7 cellular contexts compared by ENCODE assay signal in the genomic region with DNA sequence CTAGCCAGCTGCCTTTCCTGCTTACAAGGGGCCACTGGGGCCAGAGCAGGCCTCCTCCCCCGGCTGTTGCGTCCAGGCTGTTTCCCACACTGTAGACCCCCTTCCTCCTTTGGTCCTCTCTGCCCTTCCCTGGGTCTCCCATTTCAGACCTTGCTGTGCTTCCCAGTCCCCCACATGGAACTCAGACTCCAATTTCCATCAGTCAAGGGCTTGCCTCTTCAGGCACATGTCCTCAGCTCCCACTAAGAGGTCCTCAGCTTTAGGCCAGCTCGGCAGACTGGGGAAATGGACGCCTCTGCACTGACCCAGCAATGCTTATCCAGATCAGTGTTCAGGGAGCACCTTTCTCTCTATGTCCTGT.
DNase-seq lines count a peak whose midpoint lies in the region; ATAC-seq and TF ChIP-seq lines count a peak whose summit lies in the region.

No MANE protein-coding gene starts in this region.

- H3K27me3 ChIP-seq in MG63, result no peaks in the 10 kb centered on the region
- no peaks in the 10 kb centered on the region for H3K27me3 ChIP-seq in right lobe of liver
- no peaks in the 10 kb centered on the region for H3K27me3 ChIP-seq in suprapubic skin

- H3K36me3 Mint-ChIP-seq in activated T-helper 2 cell treated with anti-CD3 and anti-CD28 coated beads, Interferon-gamma antibody, Interleukin-2, Interleukin-4, amounts not matched to agents 10 μg/mL and 5 μg/mL and 100 μg/mL, durations not matched to agents 14 hours and 24 hours and 36 hours (ENCODE audit: low read depth), result no peaks in the 10 kb centered on the region

- H3K4me1 ChIP-seq in right lobe of liver (peaks cover 0 to 3% (median 0%) of the 10 kb centered on the region in 4 donors), suprapubic skin (peaks cover 11% of the 10 kb centered on the region)

- ATAC-seq in right lobe of liver (no peak), HG02588 (IDR thresholded peaks at IDR 0.05; ENCODE audit: unreplicated experiment) (no peak), GM21576 (IDR thresholded peaks at IDR 0.05; ENCODE audit: unreplicated experiment) (no peak)

- TF ChIP-seq POLR2A in right lobe of liver (IDR thresholded peaks at IDR 0.05) (no peak), suprapubic skin (IDR thresholded peaks at IDR 0.05) (no peak)

- DNase-seq in MG63 (no peak), right lobe of liver (no peak), suprapubic skin (ENCODE audit: low spot score in 2 of 2) (no peak), EL (no peak)
- DNase-seq in activated T-helper 2 cell treated with anti-CD3 and anti-CD28 coated beads, Interferon-gamma antibody, Interleukin-2, Interleukin-4, amounts not matched to agents 10 μg/mL and 5 μg/mL and 100 μg/mL, durations not matched to agents 14 hours and 24 hours and 36 hours (ENCODE audit: low spot score), result no peak

- H3K4me3 ChIP-seq in MG63 (peak overlapping the region; percentile 43; the same call in 1 of the 2 replicates), right lobe of liver (no peak overlapping the region), suprapubic skin (peak overlapping the region; percentile 44)

- TF ChIP-seq CTCF in right lobe of liver (IDR thresholded peaks at IDR 0.05) (no peak), suprapubic skin (IDR thresholded peaks at IDR 0.05) (no peak)

- TF ChIP-seq EP300 in suprapubic skin (IDR thresholded peaks at IDR 0.05), result no peak

- H3K9me3 ChIP-seq in MG63 (0 out of 2 replicates have a peak, but pooled peaks cover 5% of the 10 kb centered on the region), right lobe of liver (no peaks in the 10 kb centered on the region), suprapubic skin (no peaks in the 10 kb centered on the region)

- 83% methylated on average over 2 of the region's 4 CpGs for WGBS in right lobe of liver (ENCODE audit: insufficient coverage, low coverage, low lambda C conversion rate, missing lambda C conversion rate)
- WGBS in suprapubic skin, result 83% methylated on average over 4 of the region's 4 CpGs

- peak overlapping the region; percentile 69 for H3K4me3 Mint-ChIP-seq in activated T-helper 2 cell treated with anti-CD3 and anti-CD28 coated beads, Interferon-gamma antibody, Interleukin-2, Interleukin-4, amounts not matched to agents 10 μg/mL and 5 μg/mL and 100 μg/mL, durations not matched to agents 14 hours and 24 hours and 36 hours (ENCODE audit: low read depth)

- intact Hi-C loops in activated T-helper 2 cell treated with anti-CD3 and anti-CD28 coated beads, Interferon-gamma antibody, Interleukin-2, Interleukin-4, amounts not matched to agents 10 μg/mL and 5 μg/mL and 100 μg/mL, durations not matched to agents 14 hours and 24 hours and 36 hours (cut with micrococcal nuclease), result loop anchor here (1.0 to 5.0 kb wide), 11 partner anchors 10 to 469 kb away; a partner anchor contains a TSS
- intact Hi-C loops in right lobe of liver (cut with DNase I), result no loop called here

- H3K4me1 Mint-ChIP-seq in activated T-helper 2 cell treated with anti-CD3 and anti-CD28 coated beads, Interferon-gamma antibody, Interleukin-2, Interleukin-4, amounts not matched to agents 10 μg/mL and 5 μg/mL and 100 μg/mL, durations not matched to agents 14 hours and 24 hours and 36 hours (ENCODE audit: low read depth), result peaks cover 35% of the 10 kb centered on the region

- no peaks in the 10 kb centered on the region for H3K27me3 Mint-ChIP-seq in activated T-helper 2 cell treated with anti-CD3 and anti-CD28 coated beads, Interferon-gamma antibody, Interleukin-2, Interleukin-4, amounts not matched to agents 10 μg/mL and 5 μg/mL and 100 μg/mL, durations not matched to agents 14 hours and 24 hours and 36 hours (ENCODE audit: low read depth)

- peaks cover 5% of the 10 kb centered on the region for H3K9me3 Mint-ChIP-seq in activated T-helper 2 cell treated with anti-CD3 and anti-CD28 coated beads, Interferon-gamma antibody, Interleukin-2, Interleukin-4, amounts not matched to agents 10 μg/mL and 5 μg/mL and 100 μg/mL, durations not matched to agents 14 hours and 24 hours and 36 hours

- H3K27ac ChIP-seq in right lobe of liver (peak overlapping the region; percentile 72 to 80 (median 79)), suprapubic skin (peak overlapping the region; percentile 62)

- peak overlapping the region; percentile 99 for H3K27ac Mint-ChIP-seq in activated T-helper 2 cell treated with anti-CD3 and anti-CD28 coated beads, Interferon-gamma antibody, Interleukin-2, Interleukin-4, amounts not matched to agents 10 μg/mL and 5 μg/mL and 100 μg/mL, durations not matched to agents 14 hours and 24 hours and 36 hours

- H3K36me3 ChIP-seq in MG63, result no peaks in the 10 kb centered on the region
- H3K36me3 ChIP-seq in right lobe of liver, result no peaks in the 10 kb centered on the region
- no peaks in the 10 kb centered on the region for H3K36me3 ChIP-seq in suprapubic skin

Comparison
In these comparisons a context has a peak if more than half of its experiments do, and no peak if none do; other contexts are left out.
1. H3K4me3 ChIP-seq: peak in MG63 (single experiment) and suprapubic skin (single experiment); none in right lobe of liver (0 of 3).